In the genomic region with DNA sequence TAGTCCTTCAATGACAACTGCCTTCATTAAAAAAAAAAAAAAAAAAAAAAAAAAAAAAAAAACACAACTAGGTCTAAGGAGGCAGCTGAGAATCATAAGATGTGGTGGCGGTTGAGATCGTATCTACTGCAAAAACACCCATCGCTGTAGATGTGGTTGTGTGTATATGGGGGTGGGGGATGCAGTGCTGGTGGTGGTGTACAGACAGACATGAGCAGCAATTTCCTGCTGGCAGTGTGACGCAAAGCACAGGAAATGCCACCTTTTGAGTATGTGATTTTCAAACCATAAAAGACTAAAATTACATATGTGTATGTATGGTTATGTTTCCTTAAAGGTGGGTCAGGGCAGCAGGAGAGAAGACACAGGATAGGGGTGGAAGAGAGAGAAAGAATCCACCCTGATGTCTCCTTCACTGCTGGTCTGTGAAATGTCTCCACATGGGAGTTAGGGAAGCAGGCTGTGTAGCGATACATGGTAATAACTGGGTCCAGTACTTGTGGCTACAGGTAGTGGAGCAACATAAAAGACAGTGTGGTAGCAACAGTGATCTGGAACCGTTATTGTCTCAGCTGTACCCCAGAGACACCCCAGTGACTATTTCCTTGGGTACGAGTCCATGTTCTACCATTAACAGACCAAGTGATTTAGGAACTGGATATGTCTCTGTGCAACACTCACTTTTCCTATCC, we compare ENCODE assay signal across 8 cellular contexts. TPM values are rescaled to one million over a fixed set of nuclear protein-coding genes. Genes with fewer than 3 reads are reported as not detected.
DNase-seq lines count a peak whose midpoint lies in the region; ATAC-seq lines count a peak whose summit lies in the region.

No MANE protein-coding gene starts in this region.

- peak overlapping the region; percentile 94 for H3K27ac Mint-ChIP-seq in activated CD4-positive, alpha-beta memory T cell treated with anti-CD3 and anti-CD28 coated beads, Interleukin-2, amount 10 ng/mL, durations not matched to agents 7 days and 5 days

- H3K9me3 Mint-ChIP-seq in activated CD4-positive, alpha-beta memory T cell treated with anti-CD3 and anti-CD28 coated beads, Interleukin-2, amount 10 ng/mL, durations not matched to agents 7 days and 5 days = no peaks in the 10 kb centered on the region

- POLR2A ChIA-PET in activated CD4-positive, alpha-beta memory T cell treated with anti-CD3 and anti-CD28 coated beads, Interleukin-2, amount 10 ng/mL, durations not matched to agents 7 days and 5 days (lab: Charles Lee) = interaction anchor here (0.8 to 3.5 kb wide), 17 partner anchors 8 to 125 kb away, joined by 3 to 34 read pairs (median 4); a partner anchor contains a TSS

- DNase-seq in activated CD4-positive, alpha-beta memory T cell treated with anti-CD3 and anti-CD28 coated beads, Interleukin-2, amount 10 ng/mL, durations not matched to agents 7 days and 5 days = peak; percentile 94
- peak; percentile 80 for DNase-seq in effector CD8-positive, alpha-beta T cell (lab: John Stamatoyannopoulos, UW)
- DNase-seq in stimulated activated CD8-positive, alpha-beta memory T cell treated with anti-CD3 and anti-CD28 coated beads, Interleukin-12 subunit alpha, Interleukin-12 subunit beta, amount 100 ng/mL, for 24 hours (ENCODE audit: extremely low read depth) = peak; percentile 53
- no peak for DNase-seq in NCI-H2196 treated with DMSO at 0.1 percent for 48 hours (lab: John Stamatoyannopoulos, UW; ENCODE audit: unreplicated experiment)
- DNase-seq in DMS153 treated with DMSO at 0.1 percent for 48 hours (lab: John Stamatoyannopoulos, UW; ENCODE audit: unreplicated experiment) = no peak
- no peak for DNase-seq in 8988T

- H3K4me3 Mint-ChIP-seq in activated CD4-positive, alpha-beta memory T cell treated with anti-CD3 and anti-CD28 coated beads, Interleukin-2, amount 10 ng/mL, durations not matched to agents 7 days and 5 days = peak overlapping the region; percentile 58

- H3K36me3 Mint-ChIP-seq in activated CD4-positive, alpha-beta memory T cell treated with anti-CD3 and anti-CD28 coated beads, Interleukin-2, amount 10 ng/mL, durations not matched to agents 7 days and 5 days (ENCODE audit: low read depth) = peaks cover 76% of the 10 kb centered on the region

- no peaks in the 10 kb centered on the region for H3K27me3 Mint-ChIP-seq in activated CD4-positive, alpha-beta memory T cell treated with anti-CD3 and anti-CD28 coated beads, Interleukin-2, amount 10 ng/mL, durations not matched to agents 7 days and 5 days

- CTCF ChIA-PET in activated CD4-positive, alpha-beta memory T cell treated with anti-CD3 and anti-CD28 coated beads, Interleukin-2, amount 10 ng/mL, durations not matched to agents 7 days and 5 days (lab: Charles Lee) = interaction anchor here (0.7 to 2.9 kb wide), 5 partner anchors 45 to 541 kb away, joined by 3 to 13 read pairs (median 5); a partner anchor contains a TSS

- H3K4me1 Mint-ChIP-seq in activated CD4-positive, alpha-beta memory T cell treated with anti-CD3 and anti-CD28 coated beads, Interleukin-2, amount 10 ng/mL, durations not matched to agents 7 days and 5 days = peaks cover 96% of the 10 kb centered on the region

- ATAC-seq in HG03565 (IDR thresholded peaks at IDR 0.05; ENCODE audit: unreplicated experiment) (peak; percentile 54), HG03460 (IDR thresholded peaks at IDR 0.05; ENCODE audit: unreplicated experiment) (no peak)

RNA-seq across cellular contexts. Expression of a gene that starts 57.9 kb away (rescaled TPM):
- total RNA-seq in activated CD4-positive, alpha-beta memory T cell treated with anti-CD3 and anti-CD28 coated beads, Interleukin-2, amount 10 ng/mL, durations not matched to agents 7 days and 5 days = 10 to 100 TPM; 93.0 to 99.2 TPM

Comparison
In these comparisons a context has a peak if more than half of its experiments do, and no peak if none do; other contexts are left out.
1. DNase-seq: peak in activated CD4-positive, alpha-beta memory T cell treated with anti-CD3 and anti-CD28 coated beads, Interleukin-2, amount 10 ng/mL, durations not matched to agents 7 days and 5 days (single experiment), effector CD8-positive, alpha-beta T cell (single experiment) and stimulated activated CD8-positive, alpha-beta memory T cell treated with anti-CD3 and anti-CD28 coated beads, Interleukin-12 subunit alpha, Interleukin-12 subunit beta, amount 100 ng/mL, for 24 hours (single experiment); none in NCI-H2196 treated with DMSO at 0.1 percent for 48 hours (single experiment), DMS153 treated with DMSO at 0.1 percent for 48 hours (single experiment) and 8988T (single experiment).